In genomic region chr11:112249871-112250590, GRCh38 we compare ENCODE assay signal across 36 cellular contexts. TPM values are rescaled to one million over a fixed set of nuclear protein-coding genes. Genes with fewer than 3 reads are reported as not detected.
DNase-seq lines count a peak whose midpoint lies in the region; ATAC-seq and TF ChIP-seq lines count a peak whose summit lies in the region.
"Had no signal": no experiment of that assay in that cellular context is flagged by ENCODE, and none has a peak within 500 bp of the region (broad histone marks: within the 10 kb centered on the region; RNA-seq: fewer than 3 reads in every experiment).

No MANE protein-coding gene starts in this region.

- no peaks in the 10 kb centered on the region for H4K20me1 ChIP-seq in GM23338 (replicated peaks; ENCODE audit: insufficient read depth)

- peak; percentile 39 for DNase-seq in AG10803 (ENCODE audit: low read depth)
- no peak for DNase-seq in HEK293T (ENCODE audit: extremely low spot score)
- DNase-seq in astrocyte of the hippocampus (ENCODE audit: low read depth, low spot score) = peak; percentile 44
- peak; percentile 44 for DNase-seq in mesendoderm
- no peak for DNase-seq in NOMO-1 (lab: John Stamatoyannopoulos, UW; ENCODE audit: unreplicated experiment in 2 of 2)
- DNase-seq in GM23338 (ENCODE audit: low spot score) = no peak
- no peak for DNase-seq in hypothalamus (lab: John Stamatoyannopoulos, UW)
- no peak for DNase-seq in activated T-helper 2 cell treated with anti-CD3 and anti-CD28 coated beads, Interferon-gamma antibody, Interleukin-2, Interleukin-4, amounts not matched to agents 10 μg/mL and 5 μg/mL and 100 μg/mL, durations not matched to agents 14 hours and 24 hours and 36 hours (ENCODE audit: low spot score)
- DNase-seq: activated CD4-positive, alpha-beta memory T cell treated with anti-CD3 and anti-CD28 coated beads, Interleukin-2, amount 10 ng/mL, durations not matched to agents 7 days and 5 days; activated CD8-positive, alpha-beta memory T cell treated with anti-CD3 and anti-CD28 coated beads, Interleukin-2, amount 50 U/mL, for 4 hours; activated naive CD4-positive, alpha-beta T cell treated with anti-CD3 and anti-CD28 coated beads, Interleukin-2, amount 10 ng/mL, durations not matched to agents 7 days and 5 days; AML-193; amygdala; CD4-positive, CD25-positive, alpha-beta regulatory T cell; DMS 273 treated with DMSO at 0.1 percent for 48 hours; NCI-H1417; NCI-H2029 treated with DMSO at 0.1 percent for 48 hours; NCI-H446; NCI-H774; right cardiac atrium; RPMI8226; SJCRH30; stimulated activated CD4-positive, alpha-beta T cell treated with anti-CD3 and anti-CD28 coated beads, Interleukin-12 subunit alpha, Interleukin-12 subunit beta, amount 100 ng/mL, for 4 hours; stimulated activated CD4-positive, alpha-beta T cell treated with anti-CD3 and anti-CD28 coated beads, Interleukin-2, amount 100 ng/mL, for 48 hours; stimulated activated naive CD8-positive, alpha-beta T cell treated with anti-CD3 and anti-CD28 coated beads, Interleukin-15, amount 100 ng/mL, for 72 hours; SW 1271; T-helper 9 cell; uterus had no signal

- no peaks in the 10 kb centered on the region for H3K27me3 Mint-ChIP-seq in GM23338 (ENCODE audit: insufficient read depth, low read depth, poor library complexity)
- H3K27me3 Mint-ChIP-seq in activated T-helper 2 cell treated with anti-CD3 and anti-CD28 coated beads, Interferon-gamma antibody, Interleukin-2, Interleukin-4, amounts not matched to agents 10 μg/mL and 5 μg/mL and 100 μg/mL, durations not matched to agents 14 hours and 24 hours and 36 hours (ENCODE audit: low read depth) = no peaks in the 10 kb centered on the region
- H3K27me3 Mint-ChIP-seq: activated naive CD4-positive, alpha-beta T cell treated with anti-CD3 and anti-CD28 coated beads, Interleukin-2, amount 10 ng/mL, durations not matched to agents 7 days and 5 days; CD4-positive, CD25-positive, alpha-beta regulatory T cell; memory B cell; stimulated activated naive CD8-positive, alpha-beta T cell treated with anti-CD3 and anti-CD28 coated beads, Interleukin-15, amount 100 ng/mL, for 72 hours had no signal

- H3K36me3 ChIP-seq in mesendoderm (ENCODE audit: control insufficient read depth, insufficient read depth, low read length) = no peaks in the 10 kb centered on the region
- no peaks in the 10 kb centered on the region for H3K36me3 ChIP-seq in GM23338 (ENCODE audit: insufficient read depth)
- H3K36me3 ChIP-seq: SJCRH30, uterus had no signal

- TF ChIP-seq CTCF in AG10803 (conservative IDR thresholded peaks at IDR 0.05; ENCODE audit: low read length) (no peak), GM23338 (conservative IDR thresholded peaks at IDR 0.05; ENCODE audit: low read depth in 2 of 2) (no peak)

- no peak overlapping the region for H3K18ac ChIP-seq in mesendoderm (ENCODE audit: low read length)

- H3F3A ChIP-seq in GM23338 (replicated peaks; ENCODE audit: low read depth) = no peaks in the 10 kb centered on the region

- intact Hi-C loops in activated T-helper 2 cell treated with anti-CD3 and anti-CD28 coated beads, Interferon-gamma antibody, Interleukin-2, Interleukin-4, amounts not matched to agents 10 μg/mL and 5 μg/mL and 100 μg/mL, durations not matched to agents 14 hours and 24 hours and 36 hours (cut with micrococcal nuclease) = no loop called here

- no peaks in the 10 kb centered on the region for H3K36me3 Mint-ChIP-seq in GM23338 (ENCODE audit: low read depth)
- H3K36me3 Mint-ChIP-seq in activated T-helper 2 cell treated with anti-CD3 and anti-CD28 coated beads, Interferon-gamma antibody, Interleukin-2, Interleukin-4, amounts not matched to agents 10 μg/mL and 5 μg/mL and 100 μg/mL, durations not matched to agents 14 hours and 24 hours and 36 hours (ENCODE audit: low read depth) = no peaks in the 10 kb centered on the region
- H3K36me3 Mint-ChIP-seq: activated naive CD4-positive, alpha-beta T cell treated with anti-CD3 and anti-CD28 coated beads, Interleukin-2, amount 10 ng/mL, durations not matched to agents 7 days and 5 days; memory B cell had no signal

- H3K4me3 Mint-ChIP-seq in GM23338 = no peak overlapping the region
- H3K4me3 Mint-ChIP-seq in activated T-helper 2 cell treated with anti-CD3 and anti-CD28 coated beads, Interferon-gamma antibody, Interleukin-2, Interleukin-4, amounts not matched to agents 10 μg/mL and 5 μg/mL and 100 μg/mL, durations not matched to agents 14 hours and 24 hours and 36 hours (ENCODE audit: low read depth) = no peak overlapping the region
- H3K4me3 Mint-ChIP-seq: activated CD4-positive, alpha-beta memory T cell treated with anti-CD3 and anti-CD28 coated beads, Interleukin-2, amount 10 ng/mL, durations not matched to agents 7 days and 5 days; activated naive CD4-positive, alpha-beta T cell treated with anti-CD3 and anti-CD28 coated beads, Interleukin-2, amount 10 ng/mL, durations not matched to agents 7 days and 5 days; activated T-helper 1 cell treated with anti-CD3 and anti-CD28 coated beads, Interleukin-12 subunit alpha, Interleukin-12 subunit beta, Interleukin-2, Interleukin-4 antibody, amounts not matched to agents 30 ng/mL and 10 ng/mL and 1 ng/mL, durations not matched to agents 14 hours and 24 hours and 36 hours; CD4-positive, CD25-positive, alpha-beta regulatory T cell; memory B cell; neural crest cell; stimulated activated naive CD8-positive, alpha-beta T cell treated with anti-CD3 and anti-CD28 coated beads, Interleukin-15, amount 100 ng/mL, for 72 hours had no signal

- no peak overlapping the region for H2AFZ ChIP-seq in GM23338
- H2AFZ ChIP-seq: parathyroid adenoma had no signal

- no CpG with 5 or more reads among the region's 8 CpGs for WGBS in mesendoderm (ENCODE audit: extremely low coverage, insufficient coverage, low lambda C conversion rate)

- no peaks in the 10 kb centered on the region for H3K79me1 ChIP-seq in mesendoderm (ENCODE audit: low read length)

- ATAC-seq in GM23338 = no peak
- ATAC-seq: left lobe of liver; right cardiac atrium; stimulated activated naive CD8-positive, alpha-beta T cell treated with anti-CD3 and anti-CD28 coated beads, Interleukin-15, amount 100 ng/mL, for 72 hours had no signal

- no peak overlapping the region for H3K27ac Mint-ChIP-seq in GM23338
- no peak overlapping the region for H3K27ac Mint-ChIP-seq in activated T-helper 2 cell treated with anti-CD3 and anti-CD28 coated beads, Interferon-gamma antibody, Interleukin-2, Interleukin-4, amounts not matched to agents 10 μg/mL and 5 μg/mL and 100 μg/mL, durations not matched to agents 14 hours and 24 hours and 36 hours
- H3K27ac Mint-ChIP-seq: activated CD4-positive, alpha-beta memory T cell treated with anti-CD3 and anti-CD28 coated beads, Interleukin-2, amount 10 ng/mL, durations not matched to agents 7 days and 5 days; activated naive CD4-positive, alpha-beta T cell treated with anti-CD3 and anti-CD28 coated beads, Interleukin-2, amount 10 ng/mL, durations not matched to agents 7 days and 5 days; activated T-helper 1 cell treated with anti-CD3 and anti-CD28 coated beads, Interleukin-12 subunit alpha, Interleukin-12 subunit beta, Interleukin-2, Interleukin-4 antibody, amounts not matched to agents 30 ng/mL and 10 ng/mL and 1 ng/mL, durations not matched to agents 14 hours and 24 hours and 36 hours; CD4-positive, CD25-positive, alpha-beta regulatory T cell; memory B cell; stimulated activated naive CD8-positive, alpha-beta T cell treated with anti-CD3 and anti-CD28 coated beads, Interleukin-15, amount 100 ng/mL, for 72 hours had no signal

- POLR2A ChIA-PET in HEK293T (lab: Yijun Ruan, JAX) = no interaction called here

- H3K56ac ChIP-seq in mesendoderm (ENCODE audit: low read length) = no peak overlapping the region

- H2AK5ac ChIP-seq in mesendoderm (ENCODE audit: low read length) = no peak overlapping the region

- no peaks in the 10 kb centered on the region for H3K4me1 Mint-ChIP-seq in GM23338
- no peaks in the 10 kb centered on the region for H3K4me1 Mint-ChIP-seq in activated T-helper 2 cell treated with anti-CD3 and anti-CD28 coated beads, Interferon-gamma antibody, Interleukin-2, Interleukin-4, amounts not matched to agents 10 μg/mL and 5 μg/mL and 100 μg/mL, durations not matched to agents 14 hours and 24 hours and 36 hours (ENCODE audit: low read depth)
- H3K4me1 Mint-ChIP-seq: activated CD4-positive, alpha-beta memory T cell treated with anti-CD3 and anti-CD28 coated beads, Interleukin-2, amount 10 ng/mL, durations not matched to agents 7 days and 5 days; activated naive CD4-positive, alpha-beta T cell treated with anti-CD3 and anti-CD28 coated beads, Interleukin-2, amount 10 ng/mL, durations not matched to agents 7 days and 5 days; memory B cell; neural crest cell; stimulated activated naive CD8-positive, alpha-beta T cell treated with anti-CD3 and anti-CD28 coated beads, Interleukin-15, amount 100 ng/mL, for 72 hours had no signal

- no peak overlapping the region for H3K23ac ChIP-seq in mesendoderm (ENCODE audit: low read length)

- H3K79me2 ChIP-seq in mesendoderm (ENCODE audit: control insufficient read depth, insufficient read depth, low read length) = no peaks in the 10 kb centered on the region
- no peaks in the 10 kb centered on the region for H3K79me2 ChIP-seq in GM23338 (replicated peaks; ENCODE audit: insufficient read depth)
- H3K79me2 ChIP-seq: parathyroid adenoma had no signal

- no peak overlapping the region for H4K8ac ChIP-seq in mesendoderm (ENCODE audit: low read depth, low read length)

- no peak overlapping the region for H4K5ac ChIP-seq in mesendoderm (ENCODE audit: low read length)

- no peak overlapping the region for H3K4me2 ChIP-seq in mesendoderm (ENCODE audit: low read length)
- no peak overlapping the region for H3K4me2 ChIP-seq in GM23338
- H3K4me2 ChIP-seq: KMS-11 had no signal

- H3K4me3 ChIP-seq in AG10803 (ENCODE audit: low read length) (no peak overlapping the region), mesendoderm (ENCODE audit: low read length) (no peak overlapping the region), GM23338 (no peak overlapping the region)
- H3K4me3 ChIP-seq: SJCRH30, uterus had no signal

- H3K27me3 ChIP-seq in mesendoderm (ENCODE audit: insufficient read depth, low read length, poor library complexity) (no peaks in the 10 kb centered on the region), GM23338 (ENCODE audit: insufficient read depth) (no peaks in the 10 kb centered on the region)
- H3K27me3 ChIP-seq: SJCRH30, uterus had no signal

- H3K27ac ChIP-seq in mesendoderm (ENCODE audit: low read depth, low read length) (no peak overlapping the region), GM23338 (ENCODE audit: low read depth) (no peak overlapping the region)
- H3K27ac ChIP-seq: KMS-11, parathyroid adenoma, SJCRH30, uterus had no signal

- no peak overlapping the region for H2BK5ac ChIP-seq in mesendoderm (ENCODE audit: low read length)

- H2BK15ac ChIP-seq in mesendoderm (replicated peaks; ENCODE audit: low read depth) = no peak overlapping the region

- no peaks in the 10 kb centered on the region for H3K4me1 ChIP-seq in mesendoderm (ENCODE audit: control insufficient read depth, low read depth, low read length)
- H3K4me1 ChIP-seq in GM23338 (ENCODE audit: insufficient read depth) = no peaks in the 10 kb centered on the region
- H3K4me1 ChIP-seq: parathyroid adenoma, SJCRH30, uterus had no signal

- CTCF ChIA-PET in HEK293T (lab: Yijun Ruan, JAX) = no interaction called here

- H3K9ac ChIP-seq in mesendoderm (ENCODE audit: low read length) = no peak overlapping the region
- H3K9ac ChIP-seq: KMS-11, parathyroid adenoma had no signal

- peaks cover 3% of the 10 kb centered on the region; the same call in 1 of the 3 replicates for H3K9me3 Mint-ChIP-seq in GM23338
- H3K9me3 Mint-ChIP-seq in activated T-helper 2 cell treated with anti-CD3 and anti-CD28 coated beads, Interferon-gamma antibody, Interleukin-2, Interleukin-4, amounts not matched to agents 10 μg/mL and 5 μg/mL and 100 μg/mL, durations not matched to agents 14 hours and 24 hours and 36 hours = no peaks in the 10 kb centered on the region
- H3K9me3 Mint-ChIP-seq: activated CD4-positive, alpha-beta memory T cell treated with anti-CD3 and anti-CD28 coated beads, Interleukin-2, amount 10 ng/mL, durations not matched to agents 7 days and 5 days; activated naive CD4-positive, alpha-beta T cell treated with anti-CD3 and anti-CD28 coated beads, Interleukin-2, amount 10 ng/mL, durations not matched to agents 7 days and 5 days; activated T-helper 1 cell treated with anti-CD3 and anti-CD28 coated beads, Interleukin-12 subunit alpha, Interleukin-12 subunit beta, Interleukin-2, Interleukin-4 antibody, amounts not matched to agents 30 ng/mL and 10 ng/mL and 1 ng/mL, durations not matched to agents 14 hours and 24 hours and 36 hours; CD4-positive, CD25-positive, alpha-beta regulatory T cell; neural crest cell had no signal

- no peak overlapping the region for H2BK120ac ChIP-seq in mesendoderm (ENCODE audit: low read depth, low read length)

- no peak overlapping the region for H3K4ac ChIP-seq in mesendoderm (ENCODE audit: low read depth, low read length)

- H3K9me2 ChIP-seq in GM23338 (ENCODE audit: insufficient read depth) = no peaks in the 10 kb centered on the region

RNA-seq across cellular contexts. Expression of gene PLET1, which starts 10.6 kb away (rescaled TPM):
- polyA plus RNA-seq in mesendoderm (2013, experiment 1 of 2) = not detected
- polyA plus RNA-seq in mesendoderm (2013, experiment 2 of 2) = not detected
- not detected in 2 replicates for total RNA-seq in GM23338 (2014; rRNA removed; shearing (Covaris generic))
- not detected in 2 replicates for polyA plus RNA-seq in GM23338 (2016; fragmentation: Nextera tagmentation; extraction: Ambion mirVana)
- total RNA-seq in activated T-helper 2 cell treated with anti-CD3 and anti-CD28 coated beads, Interferon-gamma antibody, Interleukin-2, Interleukin-4, amounts not matched to agents 10 μg/mL and 5 μg/mL and 100 μg/mL, durations not matched to agents 14 hours and 24 hours and 36 hours = not detected in 2 replicates
- total RNA-seq: activated CD4-positive, alpha-beta memory T cell treated with anti-CD3 and anti-CD28 coated beads, Interleukin-2, amount 10 ng/mL, durations not matched to agents 7 days and 5 days; activated T-helper 1 cell treated with anti-CD3 and anti-CD28 coated beads, Interleukin-12 subunit alpha, Interleukin-12 subunit beta, Interleukin-2, Interleukin-4 antibody, amounts not matched to agents 30 ng/mL and 10 ng/mL and 1 ng/mL, durations not matched to agents 14 hours and 24 hours and 36 hours; bronchial epithelial cell; CD4-positive, CD25-positive, alpha-beta regulatory T cell; HT-29; left lobe of liver; neural crest cell; right cardiac atrium; SJCRH30; uterus had no signal
- polyA plus RNA-seq: CD4-positive, CD25-positive, alpha-beta regulatory T cell; right cardiac atrium had no signal

RNA-seq across cellular contexts. Expression of gene PTS, which starts 23.8 kb away (rescaled TPM):
- polyA plus RNA-seq in mesendoderm (2013, experiment 1 of 2) = 50.1 TPM
- polyA plus RNA-seq in mesendoderm (2013, experiment 2 of 2) = 46.6 TPM
- 19.9 and 29.1 TPM in 2 replicates for total RNA-seq in GM23338 (2014; rRNA removed; shearing (Covaris generic))
- 85.5 and 103 TPM in 2 replicates for polyA plus RNA-seq in GM23338 (2016; fragmentation: Nextera tagmentation; extraction: Ambion mirVana)
- 30.5 and 33.4 TPM in 2 replicates for total RNA-seq in activated T-helper 2 cell treated with anti-CD3 and anti-CD28 coated beads, Interferon-gamma antibody, Interleukin-2, Interleukin-4, amounts not matched to agents 10 μg/mL and 5 μg/mL and 100 μg/mL, durations not matched to agents 14 hours and 24 hours and 36 hours

Comparison
In these comparisons a context has a peak if more than half of its experiments do, and no peak if none do; other contexts are left out.
1. DNase-seq: peak in AG10803 (single experiment), astrocyte of the hippocampus (single experiment) and mesendoderm (single experiment); none in HEK293T (single experiment), NOMO-1 (0 of 2), GM23338 (single experiment), hypothalamus (0 of 51) and activated T-helper 2 cell treated with anti-CD3 and anti-CD28 coated beads, Interferon-gamma antibody, Interleukin-2, Interleukin-4, amounts not matched to agents 10 μg/mL and 5 μg/mL and 100 μg/mL, durations not matched to agents 14 hours and 24 hours and 36 hours (single experiment).